In genomic region chr15:79054350-79054749, GRCh38 we compare ENCODE assay signal across 34 cellular contexts. TPM values are rescaled to one million over a fixed set of nuclear protein-coding genes. Genes with fewer than 3 reads are reported as not detected.
"Had no signal": no experiment of that assay in that cellular context is flagged by ENCODE, and none has a peak within 500 bp of the region (broad histone marks: within the 10 kb centered on the region; RNA-seq: fewer than 3 reads in every experiment).

No MANE protein-coding gene starts in this region.

- ATAC-seq: activated CD8-positive, alpha-beta T cell treated with anti-CD3 and anti-CD28 coated beads for 36 hours; activated T-cell treated with anti-CD3 and anti-CD28 coated beads, Interleukin-2, amount 50 U/mL, for 4 hours; activated T-helper 17 cell treated with anti-CD3 and anti-CD28 coated beads, Interleukin-2, amount 50 U/mL, for 72 hours; foreskin keratinocyte; gastrocnemius medialis; heart left ventricle; T-cell; WTC11 had no signal

- H3K4me3 Mint-ChIP-seq: activated CD8-positive, alpha-beta T cell treated with anti-CD3 and anti-CD28 coated beads for 36 hours; activated naive CD8-positive, alpha-beta T cell; activated T-cell treated with anti-CD3 and anti-CD28 coated beads, Interleukin-2, amount 50 U/mL, for 4 hours; activated T-helper 17 cell treated with anti-CD3 and anti-CD28 coated beads, Interleukin-2, amount 50 U/mL, for 72 hours; central memory CD8-positive, alpha-beta T cell; dendritic cell treated with granulocyte-macrophage colony-stimulating factor and Interleukin-4, amounts not matched to agents 40 ng/mL and 50 ng/mL, for 4 days; endodermal cell; T-cell; T-helper 1 cell treated with Interleukin-12 subunit alpha and Interleukin-12 subunit beta and Interleukin-4 antibody, amounts not matched to agents 30 μg/mL and 1 μg/mL, for 36 hours; WTC11 had no signal

- H3K27ac Mint-ChIP-seq: activated CD8-positive, alpha-beta T cell treated with anti-CD3 and anti-CD28 coated beads for 36 hours; activated naive CD8-positive, alpha-beta T cell; activated T-helper 17 cell treated with anti-CD3 and anti-CD28 coated beads, Interleukin-2, amount 50 U/mL, for 72 hours; dendritic cell treated with granulocyte-macrophage colony-stimulating factor and Interleukin-4, amounts not matched to agents 40 ng/mL and 50 ng/mL, for 4 days; endodermal cell; T-cell; T-helper 1 cell treated with Interleukin-12 subunit alpha and Interleukin-12 subunit beta and Interleukin-4 antibody, amounts not matched to agents 30 μg/mL and 1 μg/mL, for 36 hours; WTC11 had no signal

- FAIRE-seq: astrocyte had no signal

- H3K4me1 Mint-ChIP-seq: activated T-helper 17 cell treated with anti-CD3 and anti-CD28 coated beads, Interleukin-2, amount 50 U/mL, for 72 hours; central memory CD8-positive, alpha-beta T cell; endodermal cell; T-cell had no signal

- H3K9me3 ChIP-seq: esophagus muscularis mucosa, gastrocnemius medialis, heart left ventricle had no signal

- H3K27me3 ChIP-seq: brain microvascular endothelial cell, dorsolateral prefrontal cortex, foreskin keratinocyte, gastrocnemius medialis had no signal

- H3K27me3 Mint-ChIP-seq: activated CD8-positive, alpha-beta T cell treated with anti-CD3 and anti-CD28 coated beads for 36 hours had no signal

- H3K9me3 Mint-ChIP-seq: activated CD8-positive, alpha-beta T cell treated with anti-CD3 and anti-CD28 coated beads for 36 hours; activated T-cell treated with anti-CD3 and anti-CD28 coated beads, Interleukin-2, amount 50 U/mL, for 4 hours; central memory CD8-positive, alpha-beta T cell; dendritic cell treated with granulocyte-macrophage colony-stimulating factor and Interleukin-4, amounts not matched to agents 40 ng/mL and 50 ng/mL, for 4 days; endodermal cell; T-cell; T-helper 1 cell treated with Interleukin-12 subunit alpha and Interleukin-12 subunit beta and Interleukin-4 antibody, amounts not matched to agents 30 μg/mL and 1 μg/mL, for 36 hours; WTC11 had no signal

- H3K36me3 Mint-ChIP-seq: activated naive CD8-positive, alpha-beta T cell; T-cell; WTC11 had no signal

- H3K27ac ChIP-seq: brain microvascular endothelial cell, coronary artery, esophagus muscularis mucosa, foreskin keratinocyte, gastrocnemius medialis, heart left ventricle, VCaP had no signal

- H3K4me1 ChIP-seq: esophagus muscularis mucosa, foreskin keratinocyte, gastrocnemius medialis, heart left ventricle had no signal

- H3K4me3 ChIP-seq: coronary artery, dorsolateral prefrontal cortex, esophagus muscularis mucosa, gastrocnemius medialis, heart left ventricle had no signal

- DNase-seq: activated CD4-positive, alpha-beta T cell treated with anti-CD3 and anti-CD28 coated beads for 48 hours; activated CD4-positive, alpha-beta T cell treated with anti-CD3 and anti-CD28 coated beads, Interleukin-2, amount 50 U/mL, for 1 hour; activated CD4-positive, alpha-beta T cell treated with anti-CD3 and anti-CD28 coated beads, Interleukin-2, amount 50 U/mL, for 48 hours; activated CD8-positive, alpha-beta memory T cell treated with anti-CD3 and anti-CD28 coated beads for 24 hours; activated CD8-positive, alpha-beta T cell treated with anti-CD3 and anti-CD28 coated beads for 36 hours; activated effector memory CD4-positive, alpha-beta T cell treated with Interleukin-2 at 50 U/mL for 16 hours; activated gamma-delta T cell treated with Interleukin-2 at 50 U/mL for 16 hours; activated naive CD4-positive, alpha-beta T cell treated with anti-CD3 and anti-CD28 coated beads, Interleukin-2, amount 50 U/mL, for 16 hours; activated naive CD4-positive, alpha-beta T cell treated with Interleukin-2 at 50 U/mL for 16 hours; activated T-cell treated with anti-CD3 and anti-CD28 coated beads, Interleukin-2, amount 50 U/mL, for 4 hours; amniotic stem cell; anterior cingulate cortex; brain microvascular endothelial cell; effector memory CD4-positive, alpha-beta T cell; endodermal cell; erythroblast; foreskin keratinocyte; gastrocnemius medialis; glutamatergic neuron; heart left ventricle; T-cell; T1000 had no signal

- H3K36me3 ChIP-seq: brain microvascular endothelial cell, esophagus muscularis mucosa, gastrocnemius medialis, heart left ventricle had no signal

RNA-seq across cellular contexts. Expression of gene RASGRF1, which starts 36.2 kb away (rescaled TPM):
- total RNA-seq: activated CD8-positive, alpha-beta T cell treated with anti-CD3 and anti-CD28 coated beads for 36 hours; activated T-helper 17 cell treated with anti-CD3 and anti-CD28 coated beads, Interleukin-2, amount 50 U/mL, for 72 hours; gastrocnemius medialis; T-helper 2 cell treated with Interferon-gamma antibody and Interleukin-4, amounts not matched to agents 100 ng/mL and 5 ng/mL, for 36 hours had no signal
- polyA plus RNA-seq: heart left ventricle had no signal
